8 cellular contexts compared by ENCODE assay signal in the genomic region with DNA sequence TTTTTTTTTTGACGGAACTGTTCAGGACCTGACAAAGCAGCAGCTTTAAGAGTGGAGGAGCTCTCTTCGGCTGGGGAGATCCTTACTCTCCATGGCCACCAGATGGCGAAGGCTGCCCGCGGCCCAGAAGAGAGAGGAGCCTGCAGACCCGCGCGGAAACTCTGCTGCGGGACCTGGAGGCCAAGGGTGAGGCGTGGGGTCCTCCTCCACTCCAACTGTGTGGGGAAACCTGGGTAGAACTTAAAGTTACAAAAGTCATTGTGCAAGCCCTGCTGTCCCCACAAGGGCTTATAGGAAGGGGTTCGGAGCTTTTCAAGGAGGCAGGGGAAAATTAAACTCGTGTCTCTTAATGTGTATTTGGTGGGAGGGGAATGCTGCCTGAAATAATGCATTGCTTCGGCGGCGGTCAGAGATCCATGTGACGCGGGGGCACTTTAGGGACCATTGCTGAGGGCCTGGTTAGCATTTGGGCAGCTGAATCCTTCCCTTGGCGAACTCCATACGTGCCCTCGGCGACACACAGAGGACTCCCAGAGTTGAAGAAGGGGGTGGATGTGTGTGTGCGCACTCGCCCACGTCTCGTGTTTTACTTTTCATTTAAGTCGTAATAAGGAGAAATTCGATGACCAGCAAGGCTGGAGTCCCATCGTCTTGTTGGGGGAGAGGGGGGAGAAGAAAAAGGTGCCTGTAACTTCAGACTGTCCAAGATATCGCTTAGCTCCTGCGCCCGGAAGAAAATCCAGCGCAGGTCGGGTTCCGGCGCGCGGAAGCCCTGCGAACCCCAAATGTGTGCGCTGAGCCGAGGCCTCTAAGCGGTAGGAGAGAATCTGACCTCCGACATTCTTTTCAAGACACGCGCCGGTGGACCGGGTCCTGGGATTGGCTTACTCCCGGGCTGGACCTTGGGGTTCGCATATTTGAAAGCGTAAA. TPM values are rescaled to one million over a fixed set of nuclear protein-coding genes. Genes with fewer than 3 reads are reported as not detected.
DNase-seq lines count a peak whose midpoint lies in the region; ATAC-seq and TF ChIP-seq lines count a peak whose summit lies in the region.

No MANE protein-coding gene starts in this region.

- peak overlapping the region; percentile 53 for H3K4me3 ChIP-seq in HUES64 (ENCODE audit: low read length)
- H3K4me3 ChIP-seq in RWPE2 (ENCODE audit: severe bottlenecking): peak overlapping the region; percentile 34
- H3K4me3 ChIP-seq in suprapubic skin: peak overlapping the region; percentile 58

- H3K36me3 ChIP-seq in HUES64 (ENCODE audit: insufficient read depth, low read length): no peaks in the 10 kb centered on the region
- no peaks in the 10 kb centered on the region for H3K36me3 ChIP-seq in RWPE2 (ENCODE audit: low read depth)
- H3K36me3 ChIP-seq in suprapubic skin: no peaks in the 10 kb centered on the region

- H3K4me1 ChIP-seq in HUES64 (ENCODE audit: insufficient read depth, low read length): peaks cover 44% of the 10 kb centered on the region
- H3K4me1 ChIP-seq in RWPE2 (ENCODE audit: insufficient read depth, poor library complexity, severe bottlenecking): no peaks in the 10 kb centered on the region
- peaks cover 35% of the 10 kb centered on the region for H3K4me1 ChIP-seq in suprapubic skin

- ATAC-seq in GM21526 (IDR thresholded peaks at IDR 0.05; ENCODE audit: low FRiP score, unreplicated experiment) (peak; percentile 97), RWPE2 (ENCODE audit: low read depth) (peak; percentile 92)

- H3K9me3 ChIP-seq in HUES64 (ENCODE audit: insufficient read depth, low read depth, low read length) (no peaks in the 10 kb centered on the region), RWPE2 (ENCODE audit: severe bottlenecking) (no peaks in the 10 kb centered on the region), suprapubic skin (no peaks in the 10 kb centered on the region)

- TF ChIP-seq CTCF in RWPE2 (IDR thresholded peaks at IDR 0.05; ENCODE audit: poor library complexity, severe bottlenecking): peak; percentile 95
- TF ChIP-seq CTCF in suprapubic skin (IDR thresholded peaks at IDR 0.05): peak; percentile 55 to 72

- DNase-seq in DMS53 (lab: John Stamatoyannopoulos, UW): peak; percentile 75
- no peak for DNase-seq in RWPE2 (ENCODE audit: low spot score)
- peak; percentile 72 for DNase-seq in activated gamma-delta T cell treated with anti-CD3 and anti-CD28 coated beads, Interleukin-2, amount 50 U/mL, for 16 hours (ENCODE audit: low read depth)
- peak; percentile 63 for DNase-seq in foreskin melanocyte
- DNase-seq in non-pigmented ciliary epithelial cell (ENCODE audit: low read depth): peak; percentile 43
- DNase-seq in suprapubic skin (ENCODE audit: low spot score in 2 of 2): no peak

- 1% methylated on average over 49 of the region's 49 CpGs for WGBS in HUES64
- under 1% methylated on average over 49 of the region's 49 CpGs for WGBS in suprapubic skin

- TF ChIP-seq EP300 in suprapubic skin (IDR thresholded peaks at IDR 0.05): no peak

- no peak overlapping the region for H3K9ac ChIP-seq in HUES64 (ENCODE audit: low read depth, low read length)

- no peak for TF ChIP-seq POLR2A in suprapubic skin (IDR thresholded peaks at IDR 0.05)

- H3K27me3 ChIP-seq in HUES64 (ENCODE audit: insufficient read depth, low read length) (peaks cover 93% of the 10 kb centered on the region), RWPE2 (ENCODE audit: insufficient read depth, poor library complexity, severe bottlenecking) (peaks cover 4% of the 10 kb centered on the region), suprapubic skin (peaks cover 40% of the 10 kb centered on the region)

- H3K27ac ChIP-seq in HUES64 (ENCODE audit: low read depth, low read length) (no peak overlapping the region), RWPE2 (ENCODE audit: poor library complexity, severe bottlenecking) (no peak overlapping the region), suprapubic skin (no peak overlapping the region)

RNA-seq across cellular contexts. Expression of gene EOMES, which starts 9.7 kb away (rescaled TPM):
- 21.3 TPM for polyA plus RNA-seq in HUES64 (2013, experiment 1 of 2)
- polyA plus RNA-seq in HUES64 (2013, experiment 2 of 2): 24.8 TPM
- not detected for total RNA-seq in suprapubic skin

Comparison
In these comparisons a context has a peak if more than half of its experiments do, and no peak if none do; other contexts are left out.
1. DNase-seq: peak in DMS53 (single experiment), activated gamma-delta T cell treated with anti-CD3 and anti-CD28 coated beads, Interleukin-2, amount 50 U/mL, for 16 hours (single experiment), foreskin melanocyte (single experiment) and non-pigmented ciliary epithelial cell (single experiment); none in RWPE2 (single experiment) and suprapubic skin (0 of 2).
2. Peak in every context shown above with its lines, with median percentiles within 50 percentile points of each other: H3K4me3 ChIP-seq.